In genomic region chr15:22786868-22787698, GRCh38 we compare ENCODE assay signal across 8 cellular contexts. TPM values are rescaled to one million over a fixed set of nuclear protein-coding genes. Genes with fewer than 3 reads are reported as not detected.
DNase-seq lines count a peak whose midpoint lies in the region; ATAC-seq lines count a peak whose summit lies in the region.

No MANE protein-coding gene starts in this region.

- H3K27ac Mint-ChIP-seq in activated CD4-positive, alpha-beta memory T cell treated with anti-CD3 and anti-CD28 coated beads for 36 hours: peak overlapping the region; percentile 69

- peak; percentile 23 for ATAC-seq in GM19467 (IDR thresholded peaks at IDR 0.05; ENCODE audit: unreplicated experiment)

- H3K9me3 Mint-ChIP-seq in activated CD4-positive, alpha-beta memory T cell treated with anti-CD3 and anti-CD28 coated beads for 36 hours: peaks cover 4% of the 10 kb centered on the region

- CTCF ChIA-PET in activated CD4-positive, alpha-beta memory T cell treated with anti-CD3 and anti-CD28 coated beads for 36 hours (lab: Charles Lee): no interaction called here

- intact Hi-C loops in activated CD4-positive, alpha-beta memory T cell treated with anti-CD3 and anti-CD28 coated beads for 36 hours (cut with micrococcal nuclease): loop anchor here (1.0 kb wide), 2 partner anchors 9 to 51 kb away; partner anchors contain the start of gene NIPA2

- H3K27ac ChIP-seq in esophagus (ENCODE audit: low read depth in 2 of 2, low read length in 1 of 2) (peak overlapping the region; percentile 21 to 97), muscle layer of duodenum (ENCODE audit: low read length) (no peak overlapping the region), urinary bladder (ENCODE audit: low read depth) (no peak overlapping the region)

- H3K4me1 ChIP-seq in esophagus (ENCODE audit: control insufficient read depth in 2 of 2, insufficient read depth in 2 of 2, low read length in 1 of 2) (no peaks in the 10 kb centered on the region), muscle layer of duodenum (ENCODE audit: control insufficient read depth in 1 of 2, insufficient read depth in 2 of 2, low read length in 2 of 2) (peaks cover 0 to 5% of the 10 kb centered on the region in 2 donors), urinary bladder (ENCODE audit: insufficient read depth) (no peaks in the 10 kb centered on the region)

- peaks cover 40% of the 10 kb centered on the region for H3K4me1 Mint-ChIP-seq in activated CD4-positive, alpha-beta memory T cell treated with anti-CD3 and anti-CD28 coated beads for 36 hours (ENCODE audit: low read depth)

- peaks cover 17% of the 10 kb centered on the region for H3K36me3 Mint-ChIP-seq in activated CD4-positive, alpha-beta memory T cell treated with anti-CD3 and anti-CD28 coated beads for 36 hours

- in situ Hi-C loops in Caki2 (cut with HindIII; ENCODE audit: low pct_unique_long_range_greater_than_20kb, low sequenced_read_pairs): no loop called here

- H3K27me3 ChIP-seq in esophagus (ENCODE audit: control insufficient read depth in 1 of 2, insufficient read depth in 2 of 2, low read length in 2 of 2) (no peaks in the 10 kb centered on the region), muscle layer of duodenum (ENCODE audit: low read depth, low read length) (no peaks in the 10 kb centered on the region)

- peak; percentile 49 for DNase-seq in Caki2 (ENCODE audit: low read depth)
- peak; percentile 44 for DNase-seq in HK-2 (ENCODE audit: unreplicated experiment)
- DNase-seq in activated CD4-positive, alpha-beta memory T cell treated with anti-CD3 and anti-CD28 coated beads for 36 hours: peak; percentile 25
- no peak for DNase-seq in MV-4-11 (lab: John Stamatoyannopoulos, UW)

- no peaks in the 10 kb centered on the region for H3K27me3 Mint-ChIP-seq in activated CD4-positive, alpha-beta memory T cell treated with anti-CD3 and anti-CD28 coated beads for 36 hours

- POLR2A ChIA-PET in activated CD4-positive, alpha-beta memory T cell treated with anti-CD3 and anti-CD28 coated beads for 36 hours (lab: Charles Lee): interaction anchor here (1.4 kb wide), 1 partner anchor 51 kb away, joined by 3 read pairs; the partner anchor contains the start of gene NIPA2

- peak overlapping the region; percentile 55 to 79 for H3K4me3 ChIP-seq in esophagus (ENCODE audit: low read depth in 1 of 2, low read length in 2 of 2)
- peak overlapping the region; percentile 60 to 87 for H3K4me3 ChIP-seq in muscle layer of duodenum (ENCODE audit: low read depth in 1 of 2, low read length in 2 of 2)
- peak overlapping the region; percentile 93 for H3K4me3 ChIP-seq in urinary bladder (ENCODE audit: low read depth, low read length)

- no peaks in the 10 kb centered on the region for H3K36me3 ChIP-seq in esophagus (ENCODE audit: control insufficient read depth in 2 of 2, insufficient read depth in 2 of 2, low read length in 1 of 2)
- H3K36me3 ChIP-seq in muscle layer of duodenum (ENCODE audit: control insufficient read depth in 1 of 2, insufficient read depth in 2 of 2, low read length in 2 of 2): peaks cover 0 to 5% of the 10 kb centered on the region in 2 donors
- H3K36me3 ChIP-seq in urinary bladder (ENCODE audit: insufficient read depth): no peaks in the 10 kb centered on the region

- H3K9me3 ChIP-seq in esophagus (ENCODE audit: control insufficient read depth in 2 of 2, insufficient read depth in 1 of 2, low read depth in 1 of 2, low read length in 1 of 2) (no peaks in the 10 kb centered on the region), muscle layer of duodenum (ENCODE audit: control insufficient read depth in 1 of 2, low read length in 2 of 2) (peaks cover 0 to 7% of the 10 kb centered on the region in 2 donors)

- 3 to 6% methylated on average over 47 to 83 of the region's 83 CpGs for WGBS in esophagus, 2 donors
- whole genome bisulfite sequencing in urinary bladder: 3% methylated on average over 81 of the region's 83 CpGs

- H3K4me3 Mint-ChIP-seq in activated CD4-positive, alpha-beta memory T cell treated with anti-CD3 and anti-CD28 coated beads for 36 hours: peak overlapping the region; percentile 81

RNA-seq across cellular contexts. Expression of gene NIPA1, which starts 0.6 kb away (rescaled TPM):
- total RNA-seq in Caki2 (2014; rRNA removed; shearing (Covaris generic); ENCODE audit: low replicate concordance): 6.5 and 9.6 TPM in 2 replicates
- 10 to 100 TPM; 17.8 to 22.7 TPM for total RNA-seq in activated CD4-positive, alpha-beta memory T cell treated with anti-CD3 and anti-CD28 coated beads for 36 hours
- 1 to 10 TPM; 2.5 to 2.8 TPM for polyA plus RNA-seq in esophagus
- total RNA-seq in urinary bladder: 6.8 TPM
- polyA plus RNA-seq in urinary bladder: 5.2 TPM

RNA-seq across cellular contexts. Expression of gene NIPA2, which starts 51.4 kb away (rescaled TPM):
- 130 and 160 TPM in 2 replicates for total RNA-seq in Caki2 (2014; rRNA removed; shearing (Covaris generic); ENCODE audit: low replicate concordance)
- 10 to 100 TPM; 70.5 TPM for total RNA-seq in activated CD4-positive, alpha-beta memory T cell treated with anti-CD3 and anti-CD28 coated beads for 36 hours
- polyA plus RNA-seq in esophagus (10 to 100 TPM in 1 of 2 donors, 1 to 10 TPM in 1; 6.7 to 21.1 TPM), urinary bladder (32.5 TPM)
- 47.6 TPM for total RNA-seq in urinary bladder

Comparison
In these comparisons a context has a peak if more than half of its experiments do, and no peak if none do; other contexts are left out.
1. H3K27ac ChIP-seq: peak in esophagus (2 of 2); none in muscle layer of duodenum (single experiment) and urinary bladder (single experiment).
2. Peak in every context shown above with its lines, with median percentiles within 50 percentile points of each other: H3K4me3 ChIP-seq.